ENCODE assay signal across 8 cellular contexts in the genomic region with DNA sequence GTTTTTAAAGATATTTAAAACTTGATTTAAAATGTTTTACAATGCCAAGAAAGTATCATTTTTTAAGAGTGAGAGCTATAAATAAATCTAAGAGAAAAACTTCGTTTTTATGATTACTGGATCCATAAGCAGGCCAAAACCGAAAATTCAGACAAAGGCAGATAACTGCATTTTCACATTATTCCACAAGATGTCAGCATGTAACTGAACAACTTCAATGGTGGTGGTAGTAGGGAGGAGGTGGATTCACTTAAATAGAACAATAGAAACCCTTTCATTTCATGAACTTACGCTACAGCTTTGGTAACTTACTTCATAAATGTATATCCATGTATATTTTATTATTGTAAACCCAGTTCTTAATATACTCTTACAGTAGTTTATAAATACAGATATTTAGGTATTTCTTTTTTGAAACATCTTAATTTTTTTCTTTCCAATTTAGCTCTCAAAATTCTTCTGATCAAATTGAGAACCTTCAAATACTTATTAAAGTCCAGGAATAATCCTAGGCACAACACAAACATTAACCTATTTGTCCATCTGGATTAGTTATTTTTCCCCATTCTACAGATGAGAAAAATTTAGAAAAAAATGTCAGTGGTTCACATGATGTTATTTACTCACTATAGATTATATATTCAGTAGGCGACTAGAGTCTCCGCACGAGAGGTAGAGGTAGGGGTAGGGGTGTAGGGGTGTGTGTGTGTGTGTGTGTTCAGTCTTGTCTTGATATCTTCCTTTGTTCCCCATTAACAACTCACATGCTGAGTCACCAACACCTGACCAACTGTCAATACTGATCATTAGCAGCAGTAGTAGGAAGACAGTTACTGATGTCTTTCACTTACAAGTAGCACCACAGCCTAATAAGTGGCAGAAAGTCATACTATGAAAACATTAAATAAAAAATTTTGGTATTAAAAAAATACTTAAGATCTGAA.
DNase-seq lines count a peak whose midpoint lies in the region; ATAC-seq and TF ChIP-seq lines count a peak whose summit lies in the region.

No MANE protein-coding gene starts in this region.

- ATAC-seq in activated naive CD4-positive, alpha-beta T cell treated with anti-CD3 and anti-CD28 coated beads, Interleukin-2, amount 50 U/mL, for 72 hours: peak; percentile 70 to 78
- no peak for ATAC-seq in GM21367 (IDR thresholded peaks at IDR 0.05; ENCODE audit: unreplicated experiment)

- H3K4me3 Mint-ChIP-seq in HFFc6 (no peak overlapping the region), endothelial cell (ENCODE audit: unreplicated experiment) (no peak overlapping the region)

- H3K4me1 Mint-ChIP-seq in HFFc6 (ENCODE audit: low read depth): peaks cover 6% of the 10 kb centered on the region; the same call in 1 of the 2 replicates
- peaks cover 19% of the 10 kb centered on the region for H3K4me1 Mint-ChIP-seq in endothelial cell (ENCODE audit: unreplicated experiment)

- TF ChIP-seq CTCF in HFFc6 (IDR thresholded peaks at IDR 0.05) (peak; percentile 86), endothelial cell (IDR thresholded peaks at IDR 0.05; ENCODE audit: unreplicated experiment) (peak; percentile 78)

- no peak overlapping the region for H3K27ac Mint-ChIP-seq in activated naive CD4-positive, alpha-beta T cell treated with anti-CD3 and anti-CD28 coated beads, Interleukin-2, amount 50 U/mL, for 72 hours
- H3K27ac Mint-ChIP-seq in HFFc6 (0 out of 2 replicates have a peak overlapping the region, but pooled peaks have one; percentile 31), endothelial cell (ENCODE audit: unreplicated experiment) (peak overlapping the region; percentile 68)

- no peaks in the 10 kb centered on the region for H3K9me3 Mint-ChIP-seq in activated naive CD4-positive, alpha-beta T cell treated with anti-CD3 and anti-CD28 coated beads, Interleukin-2, amount 50 U/mL, for 72 hours
- no peaks in the 10 kb centered on the region for H3K9me3 Mint-ChIP-seq in HFFc6
- H3K9me3 Mint-ChIP-seq in endothelial cell (ENCODE audit: unreplicated experiment): no peaks in the 10 kb centered on the region

- no peaks in the 10 kb centered on the region for H3K36me3 Mint-ChIP-seq in activated naive CD4-positive, alpha-beta T cell treated with anti-CD3 and anti-CD28 coated beads, Interleukin-2, amount 50 U/mL, for 72 hours
- H3K36me3 Mint-ChIP-seq in HFFc6 (ENCODE audit: low read depth) (peaks cover 9% of the 10 kb centered on the region), endothelial cell (ENCODE audit: low read depth, unreplicated experiment) (peaks cover 12% of the 10 kb centered on the region)

- no peak for DNase-seq in activated naive CD4-positive, alpha-beta T cell treated with anti-CD3 and anti-CD28 coated beads, Interleukin-2, amount 50 U/mL, for 72 hours (ENCODE audit: low spot score in 2 of 2)
- DNase-seq in activated naive CD4-positive, alpha-beta T cell treated with anti-CD3 and anti-CD28 coated beads, Interleukin-2, amount 50 U/mL, for 16 hours: no peak
- DNase-seq in HFFc6 (peak; percentile 63), NAMALWA (ENCODE audit: low spot score) (peak; percentile 84), SIG-M5 (lab: John Stamatoyannopoulos, UW) (peak; percentile 13), endothelial cell (ENCODE audit: low spot score) (peak; percentile 29), middle frontal gyrus (ENCODE audit: extremely low spot score, low spot score) (peak; percentile 72)

- H3K27me3 Mint-ChIP-seq in HFFc6 (ENCODE audit: insufficient read depth) (no peaks in the 10 kb centered on the region), endothelial cell (ENCODE audit: unreplicated experiment) (no peaks in the 10 kb centered on the region)

Comparison
In these comparisons a context has a peak if more than half of its experiments do, and no peak if none do; other contexts are left out.
1. DNase-seq: peak in HFFc6 (single experiment), NAMALWA (single experiment), SIG-M5 (single experiment), endothelial cell (single experiment) and middle frontal gyrus (single experiment); none in activated naive CD4-positive, alpha-beta T cell treated with anti-CD3 and anti-CD28 coated beads, Interleukin-2, amount 50 U/mL, for 72 hours (0 of 2) and activated naive CD4-positive, alpha-beta T cell treated with anti-CD3 and anti-CD28 coated beads, Interleukin-2, amount 50 U/mL, for 16 hours (single experiment).
2. H3K27ac Mint-ChIP-seq: peak in HFFc6 (single experiment) and endothelial cell (single experiment); none in activated naive CD4-positive, alpha-beta T cell treated with anti-CD3 and anti-CD28 coated beads, Interleukin-2, amount 50 U/mL, for 72 hours (0 of 2).